8 cellular contexts compared by ENCODE assay signal in genomic region chr6:87393026-87393622, GRCh38. TPM values are rescaled to one million over a fixed set of nuclear protein-coding genes. Genes with fewer than 3 reads are reported as not detected.
DNase-seq lines count a peak whose midpoint lies in the region; ATAC-seq and TF ChIP-seq lines count a peak whose summit lies in the region.

No MANE protein-coding gene starts in this region.

- H3K9me3 ChIP-seq in OCI-LY1 (ENCODE audit: low read length) (no peaks in the 10 kb centered on the region), left ventricle myocardium inferior (replicated peaks) (no peaks in the 10 kb centered on the region)

- ATAC-seq in GM21786 (IDR thresholded peaks at IDR 0.05; ENCODE audit: unreplicated experiment), result peak; percentile 63
- peak; percentile 83 for ATAC-seq in activated naive CD8-positive, alpha-beta T cell treated with anti-CD3 and anti-CD28 coated beads, Interleukin-2, amount 50 U/mL, for 24 hours

- no peaks in the 10 kb centered on the region for H3K36me3 ChIP-seq in OCI-LY1 (ENCODE audit: insufficient read depth, low read length)
- H3K36me3 ChIP-seq in left ventricle myocardium inferior, result no peaks in the 10 kb centered on the region

- H3K79me2 ChIP-seq in OCI-LY1 (ENCODE audit: insufficient read depth, low read length), result no peaks in the 10 kb centered on the region

- no peak overlapping the region for H3K4me3 ChIP-seq in OCI-LY1 (ENCODE audit: low read depth, low read length, poor library complexity, severe bottlenecking)
- H3K4me3 ChIP-seq in left ventricle myocardium inferior, result no peak overlapping the region
- H3K4me3 ChIP-seq in retinal pigment epithelial cell (ENCODE audit: low read length), result no peak overlapping the region

- peaks cover 9% of the 10 kb centered on the region for H3K4me1 ChIP-seq in OCI-LY1 (ENCODE audit: insufficient read depth, low read length, severe bottlenecking)
- no peaks in the 10 kb centered on the region for H3K4me1 ChIP-seq in left ventricle myocardium inferior

- intact Hi-C loops in left ventricle myocardium inferior (cut with micrococcal nuclease), result no loop called here

- 0 out of 2 replicates have a peak, but pooled peaks cover 3% of the 10 kb centered on the region for H3F3A ChIP-seq in OCI-LY1 (ENCODE audit: insufficient read depth, low read length)

- no peak overlapping the region for H3K9ac ChIP-seq in OCI-LY1 (ENCODE audit: low read length)

- H3K4me2 ChIP-seq in OCI-LY1 (ENCODE audit: low read length), result no peak overlapping the region

- H2AFZ ChIP-seq in OCI-LY1 (ENCODE audit: low read length), result no peak overlapping the region

- no peak overlapping the region for H3K27ac Mint-ChIP-seq in activated naive CD8-positive, alpha-beta T cell treated with anti-CD3 and anti-CD28 coated beads, Interleukin-2, amount 50 U/mL, for 24 hours

- peak; percentile 30 for DNase-seq in GDM1 (lab: John Stamatoyannopoulos, UW)
- peak; percentile 89 for DNase-seq in KBM-7
- peak; percentile 17 for DNase-seq in activated naive CD8-positive, alpha-beta T cell treated with anti-CD3 and anti-CD28 coated beads, Interleukin-2, amount 50 U/mL, for 24 hours
- DNase-seq in left ventricle myocardium inferior, result no peak
- DNase-seq in retinal pigment epithelial cell (ENCODE audit: low read depth), result peak; percentile 31
- DNase-seq in cerebellar nuclear complex (lab: John Stamatoyannopoulos, UW), result no peak

- no peaks in the 10 kb centered on the region for H3K27me3 Mint-ChIP-seq in activated naive CD8-positive, alpha-beta T cell treated with anti-CD3 and anti-CD28 coated beads, Interleukin-2, amount 50 U/mL, for 24 hours

- in situ Hi-C loops in KBM-7 (cut with MboI; ENCODE audit: low pct_unique_long_range_greater_than_20kb, low sequenced_read_pairs), result no loop called here

- H3K9me2 ChIP-seq in OCI-LY1 (ENCODE audit: low read depth, low read length), result no peaks in the 10 kb centered on the region

- H3K9me3 Mint-ChIP-seq in activated naive CD8-positive, alpha-beta T cell treated with anti-CD3 and anti-CD28 coated beads, Interleukin-2, amount 50 U/mL, for 24 hours, result no peaks in the 10 kb centered on the region

- peak; percentile 81 for TF ChIP-seq CTCF in OCI-LY1 (IDR thresholded peaks at IDR 0.05; ENCODE audit: low read length)
- peak; percentile 80 for TF ChIP-seq CTCF in left ventricle myocardium inferior (IDR thresholded peaks at IDR 0.05; ENCODE audit: borderline replicate concordance)
- TF ChIP-seq CTCF in retinal pigment epithelial cell (conservative IDR thresholded peaks at IDR 0.05; ENCODE audit: low read depth, low read length), result peak; percentile 66

- no peaks in the 10 kb centered on the region for H3K4me1 Mint-ChIP-seq in activated naive CD8-positive, alpha-beta T cell treated with anti-CD3 and anti-CD28 coated beads, Interleukin-2, amount 50 U/mL, for 24 hours

- H3K27me3 ChIP-seq in OCI-LY1 (ENCODE audit: insufficient read depth, low read length), result no peaks in the 10 kb centered on the region
- no peaks in the 10 kb centered on the region for H3K27me3 ChIP-seq in left ventricle myocardium inferior (ENCODE audit: low read depth)

- no peak overlapping the region for H3K27ac ChIP-seq in OCI-LY1 (ENCODE audit: low read depth, low read length, poor library complexity, severe bottlenecking)
- no peak overlapping the region for H3K27ac ChIP-seq in left ventricle myocardium inferior (replicated peaks)

- no peak overlapping the region for H3K4me3 Mint-ChIP-seq in activated naive CD8-positive, alpha-beta T cell treated with anti-CD3 and anti-CD28 coated beads, Interleukin-2, amount 50 U/mL, for 24 hours

- H3K36me3 Mint-ChIP-seq in activated naive CD8-positive, alpha-beta T cell treated with anti-CD3 and anti-CD28 coated beads, Interleukin-2, amount 50 U/mL, for 24 hours (ENCODE audit: low read depth), result no peaks in the 10 kb centered on the region

- no peaks in the 10 kb centered on the region for H4K20me1 ChIP-seq in OCI-LY1 (ENCODE audit: insufficient read depth, low read length)

RNA-seq across cellular contexts. Expression of gene CFAP206, which starts 14.6 kb away (rescaled TPM):
- 0.11 TPM for total RNA-seq in left ventricle myocardium inferior

RNA-seq across cellular contexts. Expression of gene C6orf163, which starts 48.5 kb away (rescaled TPM):
- total RNA-seq in left ventricle myocardium inferior, result 1.6 TPM

Comparison
In these comparisons a context has a peak if more than half of its experiments do, and no peak if none do; other contexts are left out.
1. DNase-seq: peak in GDM1 (single experiment), KBM-7 (single experiment), activated naive CD8-positive, alpha-beta T cell treated with anti-CD3 and anti-CD28 coated beads, Interleukin-2, amount 50 U/mL, for 24 hours (single experiment) and retinal pigment epithelial cell (single experiment); none in left ventricle myocardium inferior (single experiment) and cerebellar nuclear complex (0 of 2).
2. Peak in every context shown above with its lines, with median percentiles within 50 percentile points of each other: CTCF ChIP-seq.